ENCODE assay signal across 1 cellular context in the genomic region with DNA sequence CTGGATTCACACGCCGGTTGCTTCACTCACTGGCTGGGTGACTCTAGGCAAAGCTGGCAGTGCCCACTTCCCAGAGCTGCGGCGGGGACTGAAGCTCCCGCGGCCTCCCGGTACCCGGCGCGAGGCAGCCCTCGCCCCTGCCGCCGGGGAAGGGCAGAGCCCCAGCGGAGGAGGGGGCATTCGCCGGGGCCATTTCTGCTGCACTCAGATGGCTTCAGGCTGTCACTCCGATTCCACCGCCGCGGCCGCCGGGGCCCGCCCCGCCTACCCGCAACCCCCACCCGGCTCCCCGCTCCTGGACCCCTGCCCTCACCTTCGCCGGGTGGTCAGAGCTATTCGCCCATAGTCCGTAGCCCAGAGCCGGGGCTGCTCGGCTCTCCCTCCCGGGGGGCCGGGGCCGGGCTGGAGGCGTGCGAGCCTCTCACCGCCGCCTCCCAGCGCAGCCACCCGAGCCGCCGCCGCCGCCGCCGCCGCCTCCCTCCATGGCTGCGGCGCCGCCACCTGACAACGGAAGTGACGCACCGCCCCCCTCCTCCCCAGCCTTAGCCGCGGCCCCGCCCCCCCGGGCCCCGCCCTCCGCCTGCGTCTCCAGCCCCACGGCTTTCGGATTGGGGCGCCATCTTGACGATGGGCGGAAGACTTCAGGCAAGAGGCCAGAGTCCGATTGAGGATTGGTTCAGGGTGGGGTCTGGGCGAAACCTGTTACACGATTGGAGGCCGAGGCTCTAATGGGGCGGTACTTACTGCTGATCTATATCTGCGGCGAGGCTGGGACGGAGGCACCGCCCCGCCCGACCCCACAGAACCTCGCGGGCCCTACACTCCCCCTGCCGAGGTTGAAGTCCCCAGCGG.
A peak's percentile ranks its signal among the peaks of the same experiment; 100 is the strongest.
TF ChIP-seq lines count a peak whose summit lies in the region.

A gene with protein sequence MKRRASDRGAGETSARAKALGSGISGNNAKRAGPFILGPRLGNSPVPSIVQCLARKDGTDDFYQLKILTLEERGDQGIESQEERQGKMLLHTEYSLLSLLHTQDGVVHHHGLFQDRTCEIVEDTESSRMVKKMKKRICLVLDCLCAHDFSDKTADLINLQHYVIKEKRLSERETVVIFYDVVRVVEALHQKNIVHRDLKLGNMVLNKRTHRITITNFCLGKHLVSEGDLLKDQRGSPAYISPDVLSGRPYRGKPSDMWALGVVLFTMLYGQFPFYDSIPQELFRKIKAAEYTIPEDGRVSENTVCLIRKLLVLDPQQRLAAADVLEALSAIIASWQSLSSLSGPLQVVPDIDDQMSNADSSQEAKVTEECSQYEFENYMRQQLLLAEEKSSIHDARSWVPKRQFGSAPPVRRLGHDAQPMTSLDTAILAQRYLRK (minus strand): TSS at position 515 of the 852 bp plus-strand sequence. CDS start 24,592 bp downstream, outside the sequence.

TF ChIP-seq in K562, 482 proteins besides CTCF, POLR2A, EP300 and RAD21 (continued from another document and continues in another):
- TF ChIP-seq ZNF232 (CRISPR knock-in tag; IDR thresholded peaks at IDR 0.05) (no peak; the same call in 1 of the 2 replicates), SRSF3 (IDR thresholded peaks at IDR 0.05; ENCODE audit: insufficient read depth, low read length) (no peak), ILK (tag; IDR thresholded peaks at IDR 0.05; ENCODE audit: borderline replicate concordance, low read depth) (no peak), CC2D1A (IDR thresholded peaks at IDR 0.05) (no peak), ZBTB17 (CRISPR knock-in tag; IDR thresholded peaks at IDR 0.05) (no peak), KLF16 (IDR thresholded peaks at IDR 0.05) (no peak), ZFPM2 (CRISPR knock-in tag; IDR thresholded peaks at IDR 0.05) (no peak), NCOA2 (IDR thresholded peaks at IDR 0.05; ENCODE audit: partially characterized antibody in 2 of 2) (no peak), LCOR (CRISPR knock-in tag; IDR thresholded peaks at IDR 0.05) (no peak), ZNF408 (CRISPR knock-in tag; IDR thresholded peaks at IDR 0.05; ENCODE audit: low read depth) (no peak), NBN (IDR thresholded peaks at IDR 0.05; ENCODE audit: low read depth) (no peak), HNRNPK (IDR thresholded peaks at IDR 0.05; ENCODE audit: low read depth, low read length, poor library complexity, severe bottlenecking) (no peak), TEAD2 (tag; IDR thresholded peaks at IDR 0.05) (no peak), LARP7 (IDR thresholded peaks at IDR 0.05) (no peak), CHD4 (IDR thresholded peaks at IDR 0.05; ENCODE audit: insufficient read depth, insufficient replicate concordance, low read depth, low read length, poor library complexity, severe bottlenecking) (no peak)
- TF ChIP-seq, protein P1, sequence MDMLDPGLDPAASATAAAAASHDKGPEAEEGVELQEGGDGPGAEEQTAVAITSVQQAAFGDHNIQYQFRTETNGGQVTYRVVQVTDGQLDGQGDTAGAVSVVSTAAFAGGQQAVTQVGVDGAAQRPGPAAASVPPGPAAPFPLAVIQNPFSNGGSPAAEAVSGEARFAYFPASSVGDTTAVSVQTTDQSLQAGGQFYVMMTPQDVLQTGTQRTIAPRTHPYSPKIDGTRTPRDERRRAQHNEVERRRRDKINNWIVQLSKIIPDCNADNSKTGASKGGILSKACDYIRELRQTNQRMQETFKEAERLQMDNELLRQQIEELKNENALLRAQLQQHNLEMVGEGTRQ (CRISPR knock-in tag; IDR thresholded peaks at IDR 0.05) = no peak
- TF ChIP-seq, protein P2, sequence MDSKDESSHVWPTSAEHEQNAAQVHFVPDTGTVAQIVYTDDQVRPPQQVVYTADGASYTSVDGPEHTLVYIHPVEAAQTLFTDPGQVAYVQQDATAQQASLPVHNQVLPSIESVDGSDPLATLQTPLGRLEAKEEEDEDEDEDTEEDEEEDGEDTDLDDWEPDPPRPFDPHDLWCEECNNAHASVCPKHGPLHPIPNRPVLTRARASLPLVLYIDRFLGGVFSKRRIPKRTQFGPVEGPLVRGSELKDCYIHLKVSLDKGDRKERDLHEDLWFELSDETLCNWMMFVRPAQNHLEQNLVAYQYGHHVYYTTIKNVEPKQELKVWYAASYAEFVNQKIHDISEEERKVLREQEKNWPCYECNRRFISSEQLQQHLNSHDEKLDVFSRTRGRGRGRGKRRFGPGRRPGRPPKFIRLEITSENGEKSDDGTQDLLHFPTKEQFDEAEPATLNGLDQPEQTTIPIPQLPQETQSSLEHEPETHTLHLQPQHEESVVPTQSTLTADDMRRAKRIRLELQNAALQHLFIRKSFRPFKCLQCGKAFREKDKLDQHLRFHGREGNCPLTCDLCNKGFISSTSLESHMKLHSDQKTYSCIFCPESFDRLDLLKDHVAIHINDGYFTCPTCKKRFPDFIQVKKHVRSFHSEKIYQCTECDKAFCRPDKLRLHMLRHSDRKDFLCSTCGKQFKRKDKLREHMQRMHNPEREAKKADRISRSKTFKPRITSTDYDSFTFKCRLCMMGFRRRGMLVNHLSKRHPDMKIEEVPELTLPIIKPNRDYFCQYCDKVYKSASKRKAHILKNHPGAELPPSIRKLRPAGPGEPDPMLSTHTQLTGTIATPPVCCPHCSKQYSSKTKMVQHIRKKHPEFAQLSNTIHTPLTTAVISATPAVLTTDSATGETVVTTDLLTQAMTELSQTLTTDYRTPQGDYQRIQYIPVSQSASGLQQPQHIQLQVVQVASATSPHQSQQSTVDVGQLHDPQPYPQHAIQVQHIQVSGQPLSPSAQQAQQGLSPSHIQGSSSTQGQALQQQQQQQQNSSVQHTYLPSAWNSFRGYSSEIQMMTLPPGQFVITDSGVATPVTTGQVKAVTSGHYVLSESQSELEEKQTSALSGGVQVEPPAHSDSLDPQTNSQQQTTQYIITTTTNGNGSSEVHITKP (IDR thresholded peaks at IDR 0.05; ENCODE audit: partially characterized antibody) = no peak
- TF ChIP-seq, protein P3, sequence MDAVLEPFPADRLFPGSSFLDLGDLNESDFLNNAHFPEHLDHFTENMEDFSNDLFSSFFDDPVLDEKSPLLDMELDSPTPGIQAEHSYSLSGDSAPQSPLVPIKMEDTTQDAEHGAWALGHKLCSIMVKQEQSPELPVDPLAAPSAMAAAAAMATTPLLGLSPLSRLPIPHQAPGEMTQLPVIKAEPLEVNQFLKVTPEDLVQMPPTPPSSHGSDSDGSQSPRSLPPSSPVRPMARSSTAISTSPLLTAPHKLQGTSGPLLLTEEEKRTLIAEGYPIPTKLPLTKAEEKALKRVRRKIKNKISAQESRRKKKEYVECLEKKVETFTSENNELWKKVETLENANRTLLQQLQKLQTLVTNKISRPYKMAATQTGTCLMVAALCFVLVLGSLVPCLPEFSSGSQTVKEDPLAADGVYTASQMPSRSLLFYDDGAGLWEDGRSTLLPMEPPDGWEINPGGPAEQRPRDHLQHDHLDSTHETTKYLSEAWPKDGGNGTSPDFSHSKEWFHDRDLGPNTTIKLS (IDR thresholded peaks at IDR 0.05; ENCODE audit: borderline replicate concordance, low read depth) = no peak
- TF ChIP-seq, protein P4, sequence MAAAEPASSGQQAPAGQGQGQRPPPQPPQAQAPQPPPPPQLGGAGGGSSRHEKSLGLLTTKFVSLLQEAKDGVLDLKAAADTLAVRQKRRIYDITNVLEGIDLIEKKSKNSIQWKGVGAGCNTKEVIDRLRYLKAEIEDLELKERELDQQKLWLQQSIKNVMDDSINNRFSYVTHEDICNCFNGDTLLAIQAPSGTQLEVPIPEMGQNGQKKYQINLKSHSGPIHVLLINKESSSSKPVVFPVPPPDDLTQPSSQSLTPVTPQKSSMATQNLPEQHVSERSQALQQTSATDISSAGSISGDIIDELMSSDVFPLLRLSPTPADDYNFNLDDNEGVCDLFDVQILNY (CRISPR knock-in tag; IDR thresholded peaks at IDR 0.05) = no peak
- TF ChIP-seq, protein P5, sequence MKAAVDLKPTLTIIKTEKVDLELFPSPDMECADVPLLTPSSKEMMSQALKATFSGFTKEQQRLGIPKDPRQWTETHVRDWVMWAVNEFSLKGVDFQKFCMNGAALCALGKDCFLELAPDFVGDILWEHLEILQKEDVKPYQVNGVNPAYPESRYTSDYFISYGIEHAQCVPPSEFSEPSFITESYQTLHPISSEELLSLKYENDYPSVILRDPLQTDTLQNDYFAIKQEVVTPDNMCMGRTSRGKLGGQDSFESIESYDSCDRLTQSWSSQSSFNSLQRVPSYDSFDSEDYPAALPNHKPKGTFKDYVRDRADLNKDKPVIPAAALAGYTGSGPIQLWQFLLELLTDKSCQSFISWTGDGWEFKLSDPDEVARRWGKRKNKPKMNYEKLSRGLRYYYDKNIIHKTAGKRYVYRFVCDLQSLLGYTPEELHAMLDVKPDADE (conservative IDR thresholded peaks at IDR 0.05; ENCODE audit: control insufficient read depth, low read depth, low read length) = peak; percentile 88
- TF ChIP-seq, protein P6, sequence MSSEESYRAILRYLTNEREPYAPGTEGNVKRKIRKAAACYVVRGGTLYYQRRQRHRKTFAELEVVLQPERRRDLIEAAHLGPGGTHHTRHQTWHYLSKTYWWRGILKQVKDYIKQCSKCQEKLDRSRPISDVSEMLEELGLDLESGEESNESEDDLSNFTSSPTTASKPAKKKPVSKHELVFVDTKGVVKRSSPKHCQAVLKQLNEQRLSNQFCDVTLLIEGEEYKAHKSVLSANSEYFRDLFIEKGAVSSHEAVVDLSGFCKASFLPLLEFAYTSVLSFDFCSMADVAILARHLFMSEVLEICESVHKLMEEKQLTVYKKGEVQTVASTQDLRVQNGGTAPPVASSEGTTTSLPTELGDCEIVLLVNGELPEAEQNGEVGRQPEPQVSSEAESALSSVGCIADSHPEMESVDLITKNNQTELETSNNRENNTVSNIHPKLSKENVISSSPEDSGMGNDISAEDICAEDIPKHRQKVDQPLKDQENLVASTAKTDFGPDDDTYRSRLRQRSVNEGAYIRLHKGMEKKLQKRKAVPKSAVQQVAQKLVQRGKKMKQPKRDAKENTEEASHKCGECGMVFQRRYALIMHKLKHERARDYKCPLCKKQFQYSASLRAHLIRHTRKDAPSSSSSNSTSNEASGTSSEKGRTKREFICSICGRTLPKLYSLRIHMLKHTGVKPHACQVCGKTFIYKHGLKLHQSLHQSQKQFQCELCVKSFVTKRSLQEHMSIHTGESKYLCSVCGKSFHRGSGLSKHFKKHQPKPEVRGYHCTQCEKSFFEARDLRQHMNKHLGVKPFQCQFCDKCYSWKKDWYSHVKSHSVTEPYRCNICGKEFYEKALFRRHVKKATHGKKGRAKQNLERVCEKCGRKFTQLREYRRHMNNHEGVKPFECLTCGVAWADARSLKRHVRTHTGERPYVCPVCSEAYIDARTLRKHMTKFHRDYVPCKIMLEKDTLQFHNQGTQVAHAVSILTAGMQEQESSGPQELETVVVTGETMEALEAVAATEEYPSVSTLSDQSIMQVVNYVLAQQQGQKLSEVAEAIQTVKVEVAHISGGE (CRISPR knock-in tag; IDR thresholded peaks at IDR 0.05) = no peak; a peak in 1 of 6 replicates
- TF ChIP-seq, protein P7, sequence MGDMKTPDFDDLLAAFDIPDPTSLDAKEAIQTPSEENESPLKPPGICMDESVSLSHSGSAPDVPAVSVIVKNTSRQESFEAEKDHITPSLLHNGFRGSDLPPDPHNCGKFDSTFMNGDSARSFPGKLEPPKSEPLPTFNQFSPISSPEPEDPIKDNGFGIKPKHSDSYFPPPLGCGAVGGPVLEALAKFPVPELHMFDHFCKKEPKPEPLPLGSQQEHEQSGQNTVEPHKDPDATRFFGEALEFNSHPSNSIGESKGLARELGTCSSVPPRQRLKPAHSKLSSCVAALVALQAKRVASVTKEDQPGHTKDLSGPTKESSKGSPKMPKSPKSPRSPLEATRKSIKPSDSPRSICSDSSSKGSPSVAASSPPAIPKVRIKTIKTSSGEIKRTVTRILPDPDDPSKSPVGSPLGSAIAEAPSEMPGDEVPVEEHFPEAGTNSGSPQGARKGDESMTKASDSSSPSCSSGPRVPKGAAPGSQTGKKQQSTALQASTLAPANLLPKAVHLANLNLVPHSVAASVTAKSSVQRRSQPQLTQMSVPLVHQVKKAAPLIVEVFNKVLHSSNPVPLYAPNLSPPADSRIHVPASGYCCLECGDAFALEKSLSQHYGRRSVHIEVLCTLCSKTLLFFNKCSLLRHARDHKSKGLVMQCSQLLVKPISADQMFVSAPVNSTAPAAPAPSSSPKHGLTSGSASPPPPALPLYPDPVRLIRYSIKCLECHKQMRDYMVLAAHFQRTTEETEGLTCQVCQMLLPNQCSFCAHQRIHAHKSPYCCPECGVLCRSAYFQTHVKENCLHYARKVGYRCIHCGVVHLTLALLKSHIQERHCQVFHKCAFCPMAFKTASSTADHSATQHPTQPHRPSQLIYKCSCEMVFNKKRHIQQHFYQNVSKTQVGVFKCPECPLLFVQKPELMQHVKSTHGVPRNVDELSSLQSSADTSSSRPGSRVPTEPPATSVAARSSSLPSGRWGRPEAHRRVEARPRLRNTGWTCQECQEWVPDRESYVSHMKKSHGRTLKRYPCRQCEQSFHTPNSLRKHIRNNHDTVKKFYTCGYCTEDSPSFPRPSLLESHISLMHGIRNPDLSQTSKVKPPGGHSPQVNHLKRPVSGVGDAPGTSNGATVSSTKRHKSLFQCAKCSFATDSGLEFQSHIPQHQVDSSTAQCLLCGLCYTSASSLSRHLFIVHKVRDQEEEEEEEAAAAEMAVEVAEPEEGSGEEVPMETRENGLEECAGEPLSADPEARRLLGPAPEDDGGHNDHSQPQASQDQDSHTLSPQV (IDR thresholded peaks at IDR 0.05) = no peak
